27 cellular contexts compared by ENCODE assay signal in the genomic region with DNA sequence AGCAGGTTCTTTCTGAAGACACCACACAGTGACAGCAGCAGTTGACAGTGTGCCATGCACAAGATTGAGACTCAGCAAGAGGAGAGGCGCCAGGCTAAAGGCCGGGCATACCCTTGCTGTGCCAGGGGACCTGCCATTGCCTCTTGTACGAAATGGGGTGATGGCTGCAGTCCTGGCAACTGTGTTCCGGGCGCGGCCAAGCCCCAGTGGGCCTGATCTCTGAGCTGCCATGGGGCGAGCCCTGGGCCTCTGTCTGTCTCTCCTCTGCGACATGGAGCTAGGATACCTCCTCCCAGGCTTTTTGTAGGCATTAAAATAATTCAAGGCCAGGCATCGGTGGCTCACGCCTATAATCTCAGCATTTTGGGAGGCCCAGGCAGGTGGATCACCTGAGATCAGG.
"Had no signal": no experiment of that assay in that cellular context is flagged by ENCODE, and none has a peak within 500 bp of the region (broad histone marks: within the 10 kb centered on the region; RNA-seq: fewer than 3 reads in every experiment).

No MANE protein-coding gene starts in this region.

- H3K4me1 ChIP-seq: body of pancreas, breast epithelium had no signal

- ATAC-seq: activated CD8-positive, alpha-beta T cell treated with anti-CD3 and anti-CD28 coated beads for 36 hours; activated naive CD8-positive, alpha-beta T cell treated with anti-CD3 and anti-CD28 coated beads, Interleukin-2, amount 50 U/mL, for 24 hours; body of pancreas had no signal

- H3K36me3 ChIP-seq: brain microvascular endothelial cell, breast epithelium had no signal

- H3K9me3 ChIP-seq: body of pancreas, breast epithelium had no signal

- DNase-seq: activated B cell treated with CpG ODN at 0.5 μM for 24 hours; activated CD4-positive, alpha-beta memory T cell treated with anti-CD3 and anti-CD28 coated beads for 36 hours; activated CD4-positive, alpha-beta T cell treated with anti-CD3 and anti-CD28 coated beads for 4 hours; activated CD4-positive, alpha-beta T cell treated with anti-CD3 and anti-CD28 coated beads, Interleukin-2, amount 10 ng/mL, durations not matched to agents 24 days and 14 days; activated CD4-positive, alpha-beta T cell treated with anti-CD3 and anti-CD28 coated beads, Interleukin-2, amount 50 U/mL, for 1 hour; activated CD4-positive, alpha-beta T cell treated with anti-CD3 and anti-CD28 coated beads, Interleukin-2, amount 50 U/mL, for 4 hours; activated CD4-positive, CD25-positive, alpha-beta regulatory T cell treated with anti-CD3 and anti-CD28 coated beads, Interleukin-2, amount 50 U/mL, for 72 hours; activated CD8-positive, alpha-beta memory T cell treated with anti-CD3 and anti-CD28 coated beads, Interleukin-2, amount 50 U/mL, for 4 hours; activated CD8-positive, alpha-beta T cell treated with anti-CD3 and anti-CD28 coated beads for 36 hours; activated effector memory CD4-positive, alpha-beta T cell treated with Interleukin-2 at 50 U/mL for 16 hours; activated gamma-delta T cell; activated naive CD4-positive, alpha-beta T cell treated with anti-CD3 and anti-CD28 coated beads, Interleukin-2, amount 10 ng/mL, durations not matched to agents 7 days and 5 days; activated naive CD4-positive, alpha-beta T cell treated with Interleukin-2 at 50 U/mL for 16 hours; activated naive CD8-positive, alpha-beta T cell treated with anti-CD3 and anti-CD28 coated beads, Interleukin-2, amount 10 ng/mL, durations not matched to agents 7 days and 5 days; activated naive CD8-positive, alpha-beta T cell treated with anti-CD3 and anti-CD28 coated beads, Interleukin-2, amount 50 U/mL, for 24 hours; activated T-cell treated with anti-CD3 and anti-CD28 coated beads for 4 hours; activated T-cell treated with anti-CD3 and anti-CD28 coated beads, Interleukin-2, amount 50 U/mL, for 24 hours; activated T-cell treated with anti-CD3 and anti-CD28 coated beads, Interleukin-2, amount 50 U/mL, for 48 hours; body of pancreas; brain microvascular endothelial cell; central memory CD4-positive, alpha-beta T cell; SW 1271; T-helper 1 cell; T-helper 2 cell; T-helper 9 cell had no signal

- H3K27ac ChIP-seq: body of pancreas, brain microvascular endothelial cell, breast epithelium, VCaP had no signal

- H3K27me3 ChIP-seq: body of pancreas, brain microvascular endothelial cell, breast epithelium had no signal

- H3K4me3 ChIP-seq: body of pancreas, breast epithelium had no signal
